Comparison of ENCODE assay signal across 10 cellular contexts in the genomic region with DNA sequence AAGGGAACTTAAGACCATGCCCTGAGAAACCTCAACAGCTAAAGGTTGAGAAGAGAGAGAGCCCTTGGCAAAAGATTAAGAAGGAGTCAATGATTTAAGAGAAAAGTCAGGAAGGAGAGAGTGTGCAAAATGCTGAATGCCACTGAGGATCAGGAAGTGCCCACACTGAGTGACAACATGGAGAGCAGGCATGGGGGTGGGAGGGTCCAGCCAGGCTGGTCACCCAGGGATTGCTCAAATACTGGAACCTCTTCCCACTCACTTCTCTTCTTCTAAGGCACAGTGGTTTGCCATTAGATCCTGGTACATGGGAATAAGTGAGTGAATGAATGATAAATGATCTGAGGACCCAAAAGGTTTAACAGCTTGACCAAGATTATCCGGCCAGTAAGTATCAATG. TPM values are rescaled to one million over a fixed set of nuclear protein-coding genes. Genes with fewer than 3 reads are reported as not detected.
"Had no signal": no experiment of that assay in that cellular context is flagged by ENCODE, and none has a peak within 500 bp of the region (broad histone marks: within the 10 kb centered on the region; RNA-seq: fewer than 3 reads in every experiment).

No MANE protein-coding gene starts in this region.

- H3K36me3 ChIP-seq: HAP-1 had no signal

- H3K4me3 ChIP-seq: GM23248, GM23338, HAP-1 had no signal

- H3K9me3 ChIP-seq: HAP-1 had no signal

- DNase-seq: GOT3, HCEC 1CT, HFFc6 had no signal

- H3K4me1 ChIP-seq: HAP-1 had no signal

- H3K27ac ChIP-seq: GM23248 had no signal

RNA-seq across cellular contexts. Expression of a gene that starts 11.1 kb away (rescaled TPM):
- total RNA-seq: GM23248, GM23338, H1, H4, H7, H9, HFFc6 had no signal

RNA-seq across cellular contexts. Expression of a gene that starts 25.3 kb away (rescaled TPM):
- total RNA-seq: GM23248, GM23338, H1, H4, H7, H9, HFFc6 had no signal

RNA-seq across cellular contexts. Expression of a gene that starts 31.0 kb away (rescaled TPM):
- total RNA-seq: GM23248, GM23338, H1, H4, H7, H9, HFFc6 had no signal
